In the genomic region with DNA sequence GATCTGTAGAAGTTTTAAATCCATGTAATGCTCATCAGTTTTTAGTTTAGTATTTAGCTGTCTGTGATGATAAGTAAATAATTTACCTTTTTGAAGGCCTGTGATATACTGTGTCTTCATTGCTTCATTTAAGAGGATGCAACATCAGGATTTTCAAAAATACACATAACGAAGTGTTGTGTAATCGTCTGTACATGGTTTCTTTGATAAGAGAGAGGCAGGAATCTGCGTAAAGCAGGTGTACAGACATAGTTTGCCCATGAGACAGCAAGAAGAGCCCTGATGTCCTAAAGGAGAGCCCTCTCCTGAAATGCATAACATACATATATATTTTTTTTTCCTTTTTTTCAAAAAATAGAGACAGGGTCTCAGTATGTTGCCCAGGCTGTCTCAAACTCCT, we compare ENCODE assay signal across 20 cellular contexts. TPM values are rescaled to one million over a fixed set of nuclear protein-coding genes. Genes with fewer than 3 reads are reported as not detected.
DNase-seq lines count a peak whose midpoint lies in the region; ATAC-seq and TF ChIP-seq lines count a peak whose summit lies in the region.
"Had no signal": no experiment of that assay in that cellular context is flagged by ENCODE, and none has a peak within 500 bp of the region (broad histone marks: within the 10 kb centered on the region; RNA-seq: fewer than 3 reads in every experiment).

No MANE protein-coding gene starts in this region.

- no peak for TF ChIP-seq CTCF in type B pancreatic cell (conservative IDR thresholded peaks at IDR 0.05)
- no peak for TF ChIP-seq CTCF in colonic mucosa (IDR thresholded peaks at IDR 0.05)

- H3K9me3 ChIP-seq in T-helper 17 cell (ENCODE audit: control insufficient read depth, low read length, poor library complexity, severe bottlenecking) (no peaks in the 10 kb centered on the region), colonic mucosa (no peaks in the 10 kb centered on the region)
- H3K9me3 ChIP-seq: body of pancreas, gastrocnemius medialis had no signal

- H3K4me1 ChIP-seq in colonic mucosa = peaks cover 12% of the 10 kb centered on the region
- H3K4me1 ChIP-seq: gastrocnemius medialis, neural progenitor cell had no signal

- H3K4me3 ChIP-seq in colonic mucosa = no peak overlapping the region
- H3K4me3 ChIP-seq: body of pancreas, gastrocnemius medialis, neural progenitor cell had no signal

- H3K36me3 ChIP-seq in colonic mucosa = no peaks in the 10 kb centered on the region
- H3K36me3 ChIP-seq: gastrocnemius medialis, neural progenitor cell had no signal

- H3K27ac ChIP-seq in colonic mucosa = no peak overlapping the region
- H3K27ac ChIP-seq: epithelial cell of prostate, gastrocnemius medialis, neural progenitor cell had no signal

- peak overlapping the region; percentile 93 for H3K27ac Mint-ChIP-seq in activated naive CD4-positive, alpha-beta T cell treated with anti-CD3 and anti-CD28 coated beads, Interleukin-2, amount 50 U/mL, for 24 hours
- H3K27ac Mint-ChIP-seq in activated naive CD4-positive, alpha-beta T cell treated with anti-CD3 and anti-CD28 coated beads, Interleukin-2, amount 50 U/mL, for 72 hours = peak overlapping the region in 1 of 2 donors; percentile 82
- peak overlapping the region; percentile 93 for H3K27ac Mint-ChIP-seq in T-helper 17 cell
- peak overlapping the region; percentile 49 for H3K27ac Mint-ChIP-seq in type B pancreatic cell
- H3K27ac Mint-ChIP-seq: activated CD8-positive, alpha-beta memory T cell treated with anti-CD3 and anti-CD28 coated beads, Interleukin-2, amount 10 ng/mL, durations not matched to agents 7 days and 5 days; dendritic cell treated with granulocyte-macrophage colony-stimulating factor and Interleukin-4, amounts not matched to agents 40 ng/mL and 50 ng/mL, for 4 days; neural progenitor cell had no signal

- ATAC-seq in activated naive CD4-positive, alpha-beta T cell treated with anti-CD3 and anti-CD28 coated beads, Interleukin-2, amount 50 U/mL, for 72 hours = no peak
- no peak for ATAC-seq in T-helper 17 cell
- ATAC-seq: activated CD8-positive, alpha-beta memory T cell treated with anti-CD3 and anti-CD28 coated beads, Interleukin-2, amount 10 ng/mL, durations not matched to agents 7 days and 5 days; body of pancreas; gastrocnemius medialis; left colon had no signal

- peaks cover 4% of the 10 kb centered on the region for H3K9me3 Mint-ChIP-seq in activated naive CD4-positive, alpha-beta T cell treated with anti-CD3 and anti-CD28 coated beads, Interleukin-2, amount 50 U/mL, for 24 hours
- H3K9me3 Mint-ChIP-seq in activated naive CD4-positive, alpha-beta T cell treated with anti-CD3 and anti-CD28 coated beads, Interleukin-2, amount 50 U/mL, for 72 hours = no peaks in the 10 kb centered on the region
- no peaks in the 10 kb centered on the region for H3K9me3 Mint-ChIP-seq in type B pancreatic cell
- H3K9me3 Mint-ChIP-seq: dendritic cell treated with granulocyte-macrophage colony-stimulating factor and Interleukin-4, amounts not matched to agents 40 ng/mL and 50 ng/mL, for 4 days; neural progenitor cell had no signal

- no peaks in the 10 kb centered on the region for H3K27me3 Mint-ChIP-seq in activated naive CD4-positive, alpha-beta T cell treated with anti-CD3 and anti-CD28 coated beads, Interleukin-2, amount 50 U/mL, for 24 hours
- H3K27me3 Mint-ChIP-seq in T-helper 17 cell = no peaks in the 10 kb centered on the region
- H3K27me3 Mint-ChIP-seq in type B pancreatic cell = no peaks in the 10 kb centered on the region
- H3K27me3 Mint-ChIP-seq: activated CD8-positive, alpha-beta memory T cell treated with anti-CD3 and anti-CD28 coated beads, Interleukin-2, amount 10 ng/mL, durations not matched to agents 7 days and 5 days; dendritic cell treated with granulocyte-macrophage colony-stimulating factor and Interleukin-4, amounts not matched to agents 40 ng/mL and 50 ng/mL, for 4 days had no signal

- DNase-seq in activated naive CD4-positive, alpha-beta T cell treated with anti-CD3 and anti-CD28 coated beads, Interleukin-2, amount 50 U/mL, for 72 hours (ENCODE audit: low spot score in 2 of 2) = no peak
- DNase-seq in T-helper 17 cell (no peak), iris pigment epithelial cell (ENCODE audit: low read depth) (peak; percentile 31), type B pancreatic cell (ENCODE audit: extremely low spot score, unreplicated experiment) (no peak), NCI-H2196 (lab: John Stamatoyannopoulos, UW; ENCODE audit: unreplicated experiment) (no peak), colonic mucosa (no peak), NCI-H1092 (lab: John Stamatoyannopoulos, UW) (no peak)
- DNase-seq: activated CD8-positive, alpha-beta memory T cell treated with anti-CD3 and anti-CD28 coated beads, Interleukin-2, amount 10 ng/mL, durations not matched to agents 7 days and 5 days; activated naive CD4-positive, alpha-beta T cell; body of pancreas; gastrocnemius medialis; left colon; NCI-H2107; NCI-H524 treated with DMSO at 0.1 percent for 48 hours; SHP77 treated with DMSO at 0.1 percent for 48 hours; stimulated activated CD4-positive, alpha-beta T cell treated with anti-CD3 and anti-CD28 coated beads, Interleukin-12 subunit alpha, Interleukin-12 subunit beta, amount 100 ng/mL, for 4 hours had no signal

- H3K27me3 ChIP-seq in colonic mucosa = no peaks in the 10 kb centered on the region
- H3K27me3 ChIP-seq: body of pancreas, gastrocnemius medialis, neural progenitor cell had no signal

- peaks cover 8% of the 10 kb centered on the region for H3K36me3 Mint-ChIP-seq in activated naive CD4-positive, alpha-beta T cell treated with anti-CD3 and anti-CD28 coated beads, Interleukin-2, amount 50 U/mL, for 24 hours
- peaks cover 9 to 19% of the 10 kb centered on the region in 2 donors for H3K36me3 Mint-ChIP-seq in activated naive CD4-positive, alpha-beta T cell treated with anti-CD3 and anti-CD28 coated beads, Interleukin-2, amount 50 U/mL, for 72 hours
- H3K36me3 Mint-ChIP-seq in T-helper 17 cell (ENCODE audit: low read depth) = peaks cover 5% of the 10 kb centered on the region
- H3K36me3 Mint-ChIP-seq in type B pancreatic cell = no peaks in the 10 kb centered on the region

- H3K9ac ChIP-seq in colonic mucosa (ENCODE audit: low read depth in 2 of 2, low read length in 2 of 2) = no peak overlapping the region
- H3K9ac ChIP-seq: neural progenitor cell had no signal

- peak overlapping the region; percentile 40 for H3K4me3 Mint-ChIP-seq in activated naive CD4-positive, alpha-beta T cell treated with anti-CD3 and anti-CD28 coated beads, Interleukin-2, amount 50 U/mL, for 24 hours
- H3K4me3 Mint-ChIP-seq in T-helper 17 cell (no peak overlapping the region), type B pancreatic cell (no peak overlapping the region)
- H3K4me3 Mint-ChIP-seq: activated CD8-positive, alpha-beta memory T cell treated with anti-CD3 and anti-CD28 coated beads, Interleukin-2, amount 10 ng/mL, durations not matched to agents 7 days and 5 days; dendritic cell treated with granulocyte-macrophage colony-stimulating factor and Interleukin-4, amounts not matched to agents 40 ng/mL and 50 ng/mL, for 4 days; neural progenitor cell had no signal

- H3K4me1 Mint-ChIP-seq in activated naive CD4-positive, alpha-beta T cell treated with anti-CD3 and anti-CD28 coated beads, Interleukin-2, amount 50 U/mL, for 24 hours = peaks cover 86% of the 10 kb centered on the region
- peaks cover 62% of the 10 kb centered on the region for H3K4me1 Mint-ChIP-seq in T-helper 17 cell
- peaks cover 10% of the 10 kb centered on the region for H3K4me1 Mint-ChIP-seq in type B pancreatic cell (ENCODE audit: unreplicated experiment)

- intact Hi-C loops in colonic mucosa (cut with DNase I) = no loop called here

RNA-seq across cellular contexts. Expression of a gene that starts 44.8 kb away (rescaled TPM):
- 10 to 100 TPM; 23.4 to 36.0 TPM for total RNA-seq in activated naive CD4-positive, alpha-beta T cell treated with anti-CD3 and anti-CD28 coated beads, Interleukin-2, amount 50 U/mL, for 72 hours
- total RNA-seq in T-helper 17 cell (100 to 1,000 TPM; 114 to 116 TPM), type B pancreatic cell (ENCODE audit: low replicate concordance) (16.3 and 31.8 TPM in 2 replicates), colonic mucosa (10 to 100 TPM; 52.6 to 90.3 TPM)
